ENCODE assay signal across 1 cellular context in genomic region chr16:2207872-2208271, GRCh38.
TF ChIP-seq lines count a peak whose summit lies in the region.

No MANE protein-coding gene starts in this region.

TF ChIP-seq in GM12878, 131 proteins besides CTCF, POLR2A, EP300 and RAD21:
- TF ChIP-seq TARDBP (IDR thresholded peaks at IDR 0.05; ENCODE audit: borderline replicate concordance) (no peak), SPI1 (IDR thresholded peaks at IDR 0.05; ENCODE audit: borderline replicate concordance, insufficient read depth, low read depth, low read length) (no peak)
